38 cellular contexts compared by ENCODE assay signal in genomic region chr2:45319683-45320082, GRCh38.
"Had no signal": no experiment of that assay in that cellular context is flagged by ENCODE, and none has a peak within 500 bp of the region (broad histone marks: within the 10 kb centered on the region; RNA-seq: fewer than 3 reads in every experiment).

No MANE protein-coding gene starts in this region.

- H3K27me3 ChIP-seq: ascending aorta, cardiac muscle cell had no signal

- H3K36me3 ChIP-seq: ascending aorta, cardiac muscle cell had no signal

- H3K27me3 Mint-ChIP-seq: activated naive CD8-positive, alpha-beta T cell treated with anti-CD3 and anti-CD28 coated beads, Interleukin-2, amount 10 ng/mL, durations not matched to agents 7 days and 5 days; activated naive CD8-positive, alpha-beta T cell treated with anti-CD3 and anti-CD28 coated beads, Interleukin-2, amount 50 U/mL, for 24 hours had no signal

- H3K9me3 Mint-ChIP-seq: activated CD4-positive, alpha-beta memory T cell treated with anti-CD3 and anti-CD28 coated beads, Interleukin-2, amount 10 ng/mL, durations not matched to agents 7 days and 5 days; activated CD4-positive, alpha-beta T cell treated with anti-CD3 and anti-CD28 coated beads, Interleukin-2, amount 10 ng/mL, durations not matched to agents 7 days and 5 days; activated naive CD8-positive, alpha-beta T cell treated with anti-CD3 and anti-CD28 coated beads, Interleukin-2, amount 10 ng/mL, durations not matched to agents 7 days and 5 days; activated T-helper 2 cell treated with anti-CD3 and anti-CD28 coated beads, Interferon-gamma antibody, Interleukin-2, Interleukin-4, amounts not matched to agents 10 μg/mL and 5 μg/mL and 100 μg/mL, durations not matched to agents 14 hours and 24 hours and 36 hours; central memory CD8-positive, alpha-beta T cell; T-helper 1 cell treated with Interleukin-12 subunit alpha and Interleukin-12 subunit beta and Interleukin-4 antibody, amounts not matched to agents 30 μg/mL and 1 μg/mL, for 36 hours had no signal

- H3K4me3 ChIP-seq: ascending aorta, cardiac muscle cell had no signal

- H3K27ac Mint-ChIP-seq: activated CD4-positive, alpha-beta memory T cell treated with anti-CD3 and anti-CD28 coated beads, Interleukin-2, amount 10 ng/mL, durations not matched to agents 7 days and 5 days; activated CD4-positive, alpha-beta T cell treated with anti-CD3 and anti-CD28 coated beads for 36 hours; activated CD4-positive, alpha-beta T cell treated with anti-CD3 and anti-CD28 coated beads, Interleukin-2, amount 10 ng/mL, durations not matched to agents 7 days and 5 days; activated CD8-positive, alpha-beta memory T cell treated with anti-CD3 and anti-CD28 coated beads, Interleukin-2, amount 10 ng/mL, durations not matched to agents 7 days and 5 days; activated CD8-positive, alpha-beta T cell treated with anti-CD3 and anti-CD28 coated beads, Interleukin-2, amount 10 ng/mL, durations not matched to agents 7 days and 5 days; activated naive CD4-positive, alpha-beta T cell treated with anti-CD3 and anti-CD28 coated beads for 36 hours; activated naive CD4-positive, alpha-beta T cell treated with anti-CD3 and anti-CD28 coated beads, Interleukin-2, amount 50 U/mL, for 24 hours; activated naive CD8-positive, alpha-beta T cell; activated naive CD8-positive, alpha-beta T cell treated with anti-CD3 and anti-CD28 coated beads, Interleukin-2, amount 10 ng/mL, durations not matched to agents 7 days and 5 days; activated naive CD8-positive, alpha-beta T cell treated with anti-CD3 and anti-CD28 coated beads, Interleukin-2, amount 50 U/mL, for 24 hours; activated T-cell treated with anti-CD3 and anti-CD28 coated beads, Interleukin-2, amount 50 U/mL, for 24 hours; activated T-helper 2 cell treated with anti-CD3 and anti-CD28 coated beads, Interferon-gamma antibody, Interleukin-2, Interleukin-4, amounts not matched to agents 10 μg/mL and 5 μg/mL and 100 μg/mL, durations not matched to agents 14 hours and 24 hours and 36 hours; brain; T-helper 1 cell treated with Interleukin-12 subunit alpha and Interleukin-12 subunit beta and Interleukin-4 antibody, amounts not matched to agents 30 μg/mL and 1 μg/mL, for 36 hours; T-helper 2 cell treated with Interferon-gamma antibody and Interleukin-4, amounts not matched to agents 5 μg/mL and 100 μg/mL, for 36 hours had no signal

- H3K4me1 Mint-ChIP-seq: activated CD4-positive, alpha-beta memory T cell treated with anti-CD3 and anti-CD28 coated beads, Interleukin-2, amount 10 ng/mL, durations not matched to agents 7 days and 5 days; activated CD4-positive, alpha-beta T cell treated with anti-CD3 and anti-CD28 coated beads for 36 hours; activated CD4-positive, alpha-beta T cell treated with anti-CD3 and anti-CD28 coated beads, Interleukin-2, amount 10 ng/mL, durations not matched to agents 7 days and 5 days; activated CD8-positive, alpha-beta memory T cell treated with anti-CD3 and anti-CD28 coated beads, Interleukin-2, amount 10 ng/mL, durations not matched to agents 7 days and 5 days; activated naive CD4-positive, alpha-beta T cell treated with anti-CD3 and anti-CD28 coated beads, Interleukin-2, amount 50 U/mL, for 24 hours; activated naive CD8-positive, alpha-beta T cell treated with anti-CD3 and anti-CD28 coated beads, Interleukin-2, amount 10 ng/mL, durations not matched to agents 7 days and 5 days; activated naive CD8-positive, alpha-beta T cell treated with anti-CD3 and anti-CD28 coated beads, Interleukin-2, amount 50 U/mL, for 24 hours; brain; central memory CD8-positive, alpha-beta T cell had no signal

- H3K4me1 ChIP-seq: ascending aorta had no signal

- H3K4me3 Mint-ChIP-seq: activated CD4-positive, alpha-beta memory T cell treated with anti-CD3 and anti-CD28 coated beads, Interleukin-2, amount 10 ng/mL, durations not matched to agents 7 days and 5 days; activated CD4-positive, alpha-beta T cell treated with anti-CD3 and anti-CD28 coated beads for 36 hours; activated CD4-positive, alpha-beta T cell treated with anti-CD3 and anti-CD28 coated beads, Interleukin-2, amount 10 ng/mL, durations not matched to agents 7 days and 5 days; activated CD8-positive, alpha-beta memory T cell treated with anti-CD3 and anti-CD28 coated beads, Interleukin-2, amount 10 ng/mL, durations not matched to agents 7 days and 5 days; activated CD8-positive, alpha-beta T cell treated with anti-CD3 and anti-CD28 coated beads, Interleukin-2, amount 10 ng/mL, durations not matched to agents 7 days and 5 days; activated naive CD4-positive, alpha-beta T cell treated with anti-CD3 and anti-CD28 coated beads for 36 hours; activated naive CD4-positive, alpha-beta T cell treated with anti-CD3 and anti-CD28 coated beads, Interleukin-2, amount 50 U/mL, for 24 hours; activated naive CD8-positive, alpha-beta T cell; activated naive CD8-positive, alpha-beta T cell treated with anti-CD3 and anti-CD28 coated beads, Interleukin-2, amount 10 ng/mL, durations not matched to agents 7 days and 5 days; activated naive CD8-positive, alpha-beta T cell treated with anti-CD3 and anti-CD28 coated beads, Interleukin-2, amount 50 U/mL, for 24 hours; activated T-cell treated with anti-CD3 and anti-CD28 coated beads, Interleukin-2, amount 50 U/mL, for 24 hours; brain; central memory CD8-positive, alpha-beta T cell; T-helper 1 cell treated with Interleukin-12 subunit alpha and Interleukin-12 subunit beta and Interleukin-4 antibody, amounts not matched to agents 30 μg/mL and 1 μg/mL, for 36 hours; T-helper 2 cell treated with Interferon-gamma antibody and Interleukin-4, amounts not matched to agents 5 μg/mL and 100 μg/mL, for 36 hours had no signal

- DNase-seq: activated CD4-positive, alpha-beta memory T cell treated with anti-CD3 and anti-CD28 coated beads, Interleukin-2, amount 10 ng/mL, durations not matched to agents 7 days and 5 days; activated CD4-positive, alpha-beta T cell treated with anti-CD3 and anti-CD28 coated beads for 1 hour; activated CD4-positive, alpha-beta T cell treated with anti-CD3 and anti-CD28 coated beads for 36 hours; activated CD4-positive, alpha-beta T cell treated with anti-CD3 and anti-CD28 coated beads for 48 hours; activated CD4-positive, alpha-beta T cell treated with anti-CD3 and anti-CD28 coated beads, Interleukin-2, amount 10 ng/mL, durations not matched to agents 7 days and 5 days; activated CD4-positive, alpha-beta T cell treated with anti-CD3 and anti-CD28 coated beads, Interleukin-2, amount 50 U/mL, for 48 hours; activated CD4-positive, CD25-positive, alpha-beta regulatory T cell; activated CD8-positive, alpha-beta memory T cell treated with anti-CD3 and anti-CD28 coated beads for 24 hours; activated CD8-positive, alpha-beta memory T cell treated with anti-CD3 and anti-CD28 coated beads, Interleukin-2, amount 10 ng/mL, durations not matched to agents 7 days and 5 days; activated CD8-positive, alpha-beta memory T cell treated with anti-CD3 and anti-CD28 coated beads, Interleukin-2, amount 50 U/mL, for 48 hours; activated CD8-positive, alpha-beta T cell treated with anti-CD3 and anti-CD28 coated beads, Interleukin-2, amount 10 ng/mL, durations not matched to agents 7 days and 5 days; activated effector memory CD4-positive, alpha-beta T cell treated with anti-CD3 and anti-CD28 coated beads, Interleukin-2, amount 50 U/mL, for 16 hours; activated gamma-delta T cell treated with Interleukin-2 at 50 U/mL for 16 hours; activated naive CD4-positive, alpha-beta T cell; activated naive CD4-positive, alpha-beta T cell treated with anti-CD3 and anti-CD28 coated beads for 36 hours; activated naive CD8-positive, alpha-beta T cell treated with anti-CD3 and anti-CD28 coated beads, Interleukin-2, amount 10 ng/mL, durations not matched to agents 7 days and 5 days; activated naive CD8-positive, alpha-beta T cell treated with anti-CD3 and anti-CD28 coated beads, Interleukin-2, amount 50 U/mL, for 24 hours; activated T-cell treated with anti-CD3 and anti-CD28 coated beads, Interleukin-2, amount 50 U/mL, for 24 hours; activated T-cell treated with anti-CD3 and anti-CD28 coated beads, Interleukin-2, amount 50 U/mL, for 48 hours; amygdala; anterior cingulate cortex; caudate nucleus; cerebellar nuclear complex; SW 1271; T-helper 1 cell; T-helper 2 cell; T-helper 9 cell had no signal

- H3K27ac ChIP-seq: ascending aorta, cardiac muscle cell, VCaP had no signal

- ATAC-seq: activated CD4-positive, alpha-beta T cell treated with anti-CD3 and anti-CD28 coated beads for 36 hours; activated CD4-positive, CD25-positive, alpha-beta regulatory T cell treated with anti-CD3 and anti-CD28 coated beads, Interleukin-2, amount 50 U/mL, for 24 hours; activated CD8-positive, alpha-beta memory T cell treated with anti-CD3 and anti-CD28 coated beads, Interleukin-2, amount 10 ng/mL, durations not matched to agents 7 days and 5 days; activated CD8-positive, alpha-beta T cell treated with anti-CD3 and anti-CD28 coated beads, Interleukin-2, amount 10 ng/mL, durations not matched to agents 7 days and 5 days; activated naive CD8-positive, alpha-beta T cell treated with anti-CD3 and anti-CD28 coated beads, Interleukin-2, amount 50 U/mL, for 24 hours had no signal

- H3K36me3 Mint-ChIP-seq: activated CD8-positive, alpha-beta memory T cell treated with anti-CD3 and anti-CD28 coated beads, Interleukin-2, amount 10 ng/mL, durations not matched to agents 7 days and 5 days; activated naive CD4-positive, alpha-beta T cell treated with anti-CD3 and anti-CD28 coated beads, Interleukin-2, amount 50 U/mL, for 24 hours; activated naive CD8-positive, alpha-beta T cell; activated naive CD8-positive, alpha-beta T cell treated with anti-CD3 and anti-CD28 coated beads, Interleukin-2, amount 10 ng/mL, durations not matched to agents 7 days and 5 days; brain had no signal
